In the genomic region with DNA sequence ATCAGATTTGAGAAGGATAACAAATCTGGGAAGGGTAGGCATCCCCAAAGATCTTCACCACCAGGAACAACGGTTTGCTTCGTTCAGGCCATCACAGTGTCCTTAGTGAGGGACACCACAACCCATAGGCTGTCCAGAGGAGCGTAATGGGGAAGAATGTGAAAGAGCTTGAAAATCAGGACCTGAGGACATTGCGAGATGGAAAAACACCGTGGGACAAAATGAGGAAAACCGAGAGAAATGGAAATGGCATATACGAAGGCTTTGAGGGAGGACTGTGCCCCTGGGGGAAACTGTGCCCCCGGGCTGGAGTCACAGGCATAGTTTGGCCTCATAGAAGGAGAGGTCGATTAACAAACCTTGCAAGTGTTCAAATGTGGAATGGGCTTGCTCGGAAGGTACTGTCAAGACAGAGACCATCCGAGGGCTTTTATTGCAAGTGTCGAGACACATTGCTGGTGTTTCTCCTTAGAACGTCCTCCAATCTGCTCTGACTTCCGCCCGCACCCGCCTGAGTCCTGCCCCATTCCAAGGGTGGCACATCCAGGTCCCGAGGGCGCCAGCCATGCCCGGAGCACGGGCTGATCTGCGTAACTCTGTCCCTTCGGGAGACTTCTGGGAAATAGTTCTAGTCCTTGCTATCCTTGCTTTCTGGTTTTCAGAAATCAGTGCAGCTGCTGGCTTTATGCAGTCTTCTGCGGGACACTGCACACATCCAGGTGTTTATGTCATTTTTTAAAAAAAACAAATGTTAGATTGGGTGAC, we compare ENCODE assay signal across 9 cellular contexts. TPM values are rescaled to one million over a fixed set of nuclear protein-coding genes. Genes with fewer than 3 reads are reported as not detected.
DNase-seq lines count a peak whose midpoint lies in the region; ATAC-seq and TF ChIP-seq lines count a peak whose summit lies in the region.
"Had no signal": no experiment of that assay in that cellular context is flagged by ENCODE, and none has a peak within 500 bp of the region (broad histone marks: within the 10 kb centered on the region; RNA-seq: fewer than 3 reads in every experiment).

No MANE protein-coding gene starts in this region.

- no peak overlapping the region for H4K5ac ChIP-seq in H9 (ENCODE audit: insufficient read length, low read depth, low read length)

- no peak overlapping the region for H3K4ac ChIP-seq in H9 (ENCODE audit: low read depth, low read length)

- H3T11ph ChIP-seq in H9 (ENCODE audit: low read length): no peak overlapping the region

- H3K27ac ChIP-seq in H9 (ENCODE audit: insufficient read length, low read depth, low read length): peak overlapping the region; percentile 11
- peak overlapping the region; percentile 97 to 100 (median 100) for H3K27ac ChIP-seq in esophagus squamous epithelium
- H3K27ac ChIP-seq in muscle layer of colon (ENCODE audit: low read depth, low read length): peak overlapping the region; percentile 83
- peak overlapping the region; percentile 93 to 99 for H3K27ac ChIP-seq in thoracic aorta

- H3K9ac ChIP-seq in H9 (ENCODE audit: extremely low read depth, insufficient read length, low read length) (peak overlapping the region; percentile 67), muscle layer of colon (ENCODE audit: low read length) (peak overlapping the region; percentile 62)

- CTCF ChIA-PET in activated CD8-positive, alpha-beta memory T cell treated with anti-CD3 and anti-CD28 coated beads, Interleukin-2, amount 10 ng/mL, durations not matched to agents 7 days and 5 days (lab: Charles Lee): interaction anchor here (1.6 to 2.4 kb wide), 2 partner anchors 9 to 120 kb away, joined by 6 to 7 read pairs; a partner anchor contains a TSS

- whole genome bisulfite sequencing in H9 (ENCODE audit: extremely low coverage, insufficient read length, low lambda C conversion rate): no CpG with 5 or more reads among the region's 23 CpGs
- WGBS in esophagus squamous epithelium, 2 donors: 13 to 14% methylated on average over 21 to 23 of the region's 23 CpGs

- H3K27me3 Mint-ChIP-seq in H9 (ENCODE audit: low read depth): peaks cover 20% of the 10 kb centered on the region
- peaks cover 19% of the 10 kb centered on the region for H3K27me3 Mint-ChIP-seq in activated CD8-positive, alpha-beta memory T cell treated with anti-CD3 and anti-CD28 coated beads, Interleukin-2, amount 10 ng/mL, durations not matched to agents 7 days and 5 days

- H2BK20ac ChIP-seq in H9 (ENCODE audit: low read depth, low read length, poor library complexity, severe bottlenecking): no peak overlapping the region

- no peak overlapping the region for H2AK5ac ChIP-seq in H9 (ENCODE audit: insufficient read length, low read length)

- peaks cover 2% of the 10 kb centered on the region; the same call in 1 of the 2 replicates for H3K79me2 ChIP-seq in H9 (ENCODE audit: insufficient read depth, low read length)

- H4K91ac ChIP-seq in H9 (ENCODE audit: insufficient read length, low read depth, low read length): no peak overlapping the region

- peak overlapping the region; percentile 97 for H3K4me2 ChIP-seq in H9 (ENCODE audit: insufficient read depth, insufficient read length, low read length)

- peak overlapping the region; percentile 45; the same call in 1 of the 2 replicates for H3K14ac ChIP-seq in H9 (ENCODE audit: insufficient read depth, low read length)

- no peak overlapping the region for H2BK5ac ChIP-seq in H9 (ENCODE audit: insufficient read length, low read length)

- intact Hi-C loops in esophagus squamous epithelium (cut with DNase I): no loop called here

- peak overlapping the region; percentile 64 for H3K18ac ChIP-seq in H9 (ENCODE audit: insufficient read length, low read depth, low read length)

- H2BK120ac ChIP-seq in H9 (ENCODE audit: low read depth, low read length, poor library complexity, severe bottlenecking): no peak overlapping the region

- TF ChIP-seq CTCF in H9 (conservative IDR thresholded peaks at IDR 0.05) (no peak), esophagus squamous epithelium (IDR thresholded peaks at IDR 0.05) (no peak), thoracic aorta (IDR thresholded peaks at IDR 0.05) (no peak)

- peaks cover 3% of the 10 kb centered on the region; the same call in 1 of the 2 replicates for H3K27me3 ChIP-seq in H9 (ENCODE audit: insufficient read depth, low read length)
- H3K27me3 ChIP-seq in esophagus squamous epithelium: no peaks in the 10 kb centered on the region
- no peaks in the 10 kb centered on the region for H3K27me3 ChIP-seq in muscle layer of colon (ENCODE audit: control insufficient read depth in 1 of 2, insufficient read depth in 2 of 2, low read length in 2 of 2)
- no peaks in the 10 kb centered on the region for H3K27me3 ChIP-seq in thoracic aorta (replicated peaks; ENCODE audit: insufficient read depth)

- peak overlapping the region; percentile 96 for H2AFZ ChIP-seq in H9 (ENCODE audit: low read length)

- H3K36me3 ChIP-seq in esophagus squamous epithelium: no peaks in the 10 kb centered on the region
- H3K36me3 ChIP-seq in muscle layer of colon (ENCODE audit: insufficient read depth, low read length): no peaks in the 10 kb centered on the region
- no peaks in the 10 kb centered on the region for H3K36me3 ChIP-seq in thoracic aorta

- H3K23me2 ChIP-seq in H9 (ENCODE audit: insufficient read length, low read depth, low read length, poor library complexity, severe bottlenecking): peaks cover 8% of the 10 kb centered on the region

- H3K27ac Mint-ChIP-seq in H9: peak overlapping the region in 2 of 3 experiments; percentile 38 to 88; a peak in 3 of 7 replicates
- H3K27ac Mint-ChIP-seq in activated CD8-positive, alpha-beta memory T cell treated with anti-CD3 and anti-CD28 coated beads, Interleukin-2, amount 10 ng/mL, durations not matched to agents 7 days and 5 days: peak overlapping the region; percentile 77

- H3K4me1 Mint-ChIP-seq in H9: peaks cover 11 to 15% of the 10 kb centered on the region in 2 experiments
- peaks cover 13% of the 10 kb centered on the region for H3K4me1 Mint-ChIP-seq in activated CD8-positive, alpha-beta memory T cell treated with anti-CD3 and anti-CD28 coated beads, Interleukin-2, amount 10 ng/mL, durations not matched to agents 7 days and 5 days

- ATAC-seq in activated CD8-positive, alpha-beta memory T cell treated with anti-CD3 and anti-CD28 coated beads, Interleukin-2, amount 10 ng/mL, durations not matched to agents 7 days and 5 days: no peak
- ATAC-seq in thoracic aorta (ENCODE audit: insufficient number of reproducible peaks, low FRiP score, low read depth): peak; percentile 11

- no peaks in the 10 kb centered on the region for H3K79me1 ChIP-seq in H9 (ENCODE audit: insufficient read depth, low read depth, low read length, poor library complexity, severe bottlenecking)

- no peak for TF ChIP-seq POLR2A in esophagus squamous epithelium (IDR thresholded peaks at IDR 0.05)

- H2BK12ac ChIP-seq in H9 (ENCODE audit: insufficient read length, low read depth, low read length): no peak overlapping the region

- H3K36me3 Mint-ChIP-seq in H9 (ENCODE audit: insufficient read depth in 1 of 3, low read depth in 3 of 3): peaks cover 0 to 6% (median 3%) of the 10 kb centered on the region in 3 experiments; a peak in 3 of 7 replicates
- H3K36me3 Mint-ChIP-seq in activated CD8-positive, alpha-beta memory T cell treated with anti-CD3 and anti-CD28 coated beads, Interleukin-2, amount 10 ng/mL, durations not matched to agents 7 days and 5 days: no peaks in the 10 kb centered on the region

- no peak overlapping the region for H3K23ac ChIP-seq in H9 (ENCODE audit: insufficient read length, low read depth, low read length)

- peak overlapping the region; percentile 81 to 90 for H3K4me3 Mint-ChIP-seq in H9
- H3K4me3 Mint-ChIP-seq in activated CD8-positive, alpha-beta memory T cell treated with anti-CD3 and anti-CD28 coated beads, Interleukin-2, amount 10 ng/mL, durations not matched to agents 7 days and 5 days: peak overlapping the region; percentile 85

- no peak overlapping the region for H2BK15ac ChIP-seq in H9 (ENCODE audit: low read depth, low read length)

- H3K4me1 ChIP-seq in H9 (ENCODE audit: insufficient read depth, low read length) (no peaks in the 10 kb centered on the region), esophagus squamous epithelium (peaks cover 3 to 36% (median 13%) of the 10 kb centered on the region in 3 donors), muscle layer of colon (ENCODE audit: insufficient read depth, low read length) (peaks cover 14% of the 10 kb centered on the region), thoracic aorta (ENCODE audit: control insufficient read depth in 1 of 2, low read depth in 2 of 2) (peaks cover 12 to 26% of the 10 kb centered on the region in 2 donors)

- H3K56ac ChIP-seq in H9 (ENCODE audit: insufficient read length, low read depth, low read length): no peak overlapping the region

- DNase-seq in GM03348 (ENCODE audit: low spot score): peak; percentile 64
- DNase-seq in H9: peak; percentile 42
- peak; percentile 47 for DNase-seq in NCI-H1694 (lab: John Stamatoyannopoulos, UW)
- peak; percentile 47 for DNase-seq in activated CD8-positive, alpha-beta memory T cell treated with anti-CD3 and anti-CD28 coated beads, Interleukin-2, amount 10 ng/mL, durations not matched to agents 7 days and 5 days
- no peak for DNase-seq in esophagus squamous epithelium (lab: John Stamatoyannopoulos, UW)
- DNase-seq in thoracic aorta (ENCODE audit: low spot score): no peak
- no peak for DNase-seq in GF-D8 (lab: John Stamatoyannopoulos, UW)

- H3K4me3 ChIP-seq in esophagus squamous epithelium (peak overlapping the region; percentile 92 to 99 (median 96)), muscle layer of colon (ENCODE audit: low read depth in 1 of 2, low read length in 2 of 2) (peak overlapping the region; percentile 52 to 95), thoracic aorta (peak overlapping the region; percentile 96)

- H3K9me3 Mint-ChIP-seq in H9: no peaks in the 10 kb centered on the region
- no peaks in the 10 kb centered on the region for H3K9me3 Mint-ChIP-seq in activated CD8-positive, alpha-beta memory T cell treated with anti-CD3 and anti-CD28 coated beads, Interleukin-2, amount 10 ng/mL, durations not matched to agents 7 days and 5 days (ENCODE audit: low read depth)

- H4K8ac ChIP-seq in H9 (replicated peaks; ENCODE audit: insufficient read length, low read depth, low read length): no peak overlapping the region

- H3K9me3 ChIP-seq in H9 (ENCODE audit: control insufficient read depth, low read depth, low read length): no peaks in the 10 kb centered on the region
- H3K9me3 ChIP-seq in esophagus squamous epithelium: no peaks in the 10 kb centered on the region
- no peaks in the 10 kb centered on the region for H3K9me3 ChIP-seq in muscle layer of colon (ENCODE audit: low read length)
- no peaks in the 10 kb centered on the region for H3K9me3 ChIP-seq in thoracic aorta

- no peaks in the 10 kb centered on the region for H4K20me1 ChIP-seq in H9 (ENCODE audit: control insufficient read depth, insufficient read depth, insufficient read length)

RNA-seq across cellular contexts. Expression of a gene that starts 0.9 kb away (rescaled TPM):
- total RNA-seq in H9 (2021) (17.3 and 18.0 TPM in 2 replicates), esophagus squamous epithelium (10 to 100 TPM; 18.9 to 28.6 (median 25.8) TPM), thoracic aorta (10 to 100 TPM; 16.9 to 20.1 TPM)
- 1 to 10 TPM; 4.9 to 5.5 TPM for total RNA-seq in activated CD8-positive, alpha-beta memory T cell treated with anti-CD3 and anti-CD28 coated beads, Interleukin-2, amount 10 ng/mL, durations not matched to agents 7 days and 5 days

RNA-seq across cellular contexts. Expression of a gene that starts 51.1 kb away (rescaled TPM):
- total RNA-seq in H9 (2021) (not detected in 2 replicates), esophagus squamous epithelium (not detected), thoracic aorta (under 1 TPM in 1 of 2 donors, not detected in 1; 0.28 TPM)
- total RNA-seq in activated CD8-positive, alpha-beta memory T cell treated with anti-CD3 and anti-CD28 coated beads, Interleukin-2, amount 10 ng/mL, durations not matched to agents 7 days and 5 days: not detected
- total RNA-seq: dermis microvascular lymphatic vessel endothelial cell had no signal

Comparison
In these comparisons a context has a peak if more than half of its experiments do, and no peak if none do; other contexts are left out.
1. DNase-seq: peak in GM03348 (single experiment), H9 (single experiment), NCI-H1694 (single experiment) and activated CD8-positive, alpha-beta memory T cell treated with anti-CD3 and anti-CD28 coated beads, Interleukin-2, amount 10 ng/mL, durations not matched to agents 7 days and 5 days (single experiment); none in esophagus squamous epithelium (single experiment), thoracic aorta (single experiment) and GF-D8 (single experiment).
2. H3K27ac ChIP-seq: peak in every context shown above with its lines; median percentile 100 in esophagus squamous epithelium; 96 in thoracic aorta; 83 in muscle layer of colon; 11 in H9.
3. Peak in every context shown above with its lines, with median percentiles within 50 percentile points of each other: H3K4me3 ChIP-seq.